22 cellular contexts compared by ENCODE assay signal in the genomic region with DNA sequence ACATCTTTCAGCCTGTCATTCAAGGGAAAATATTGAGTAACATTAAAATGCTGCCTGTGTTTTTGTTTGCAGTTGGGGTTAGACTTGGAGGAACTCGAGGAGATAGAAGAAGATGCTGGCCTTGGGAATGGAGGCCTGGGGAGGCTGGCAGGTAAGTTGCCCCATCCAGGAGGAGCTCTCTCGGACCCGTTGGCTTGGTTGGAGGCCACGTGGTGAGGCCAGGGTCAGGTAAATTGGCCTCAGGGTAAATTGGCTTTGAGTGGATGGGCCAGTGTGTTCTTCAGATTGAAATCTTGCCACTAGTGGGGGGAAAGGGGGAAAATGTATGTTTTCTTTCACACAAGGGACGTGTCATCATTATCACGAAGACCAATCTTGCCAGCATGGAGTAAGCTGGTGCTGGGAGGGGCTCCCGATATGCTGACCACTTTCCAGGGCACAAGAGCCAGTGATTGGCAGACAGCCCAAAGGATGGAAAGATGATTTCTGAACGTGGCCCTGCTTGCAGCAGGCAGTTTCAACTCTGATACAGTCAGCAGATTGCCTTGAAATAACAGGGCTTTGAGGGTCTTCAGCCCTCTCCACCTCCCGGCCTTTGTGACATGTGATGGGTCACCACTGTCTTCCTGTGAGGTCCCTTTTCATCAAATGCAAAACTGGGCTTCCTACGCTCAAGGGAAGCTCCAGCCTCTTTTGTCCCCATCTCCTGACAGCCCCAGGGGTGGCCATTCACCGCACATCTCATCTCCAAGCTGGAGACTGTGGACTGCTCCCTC. TPM values are rescaled to one million over a fixed set of nuclear protein-coding genes. Genes with fewer than 3 reads are reported as not detected.
DNase-seq lines count a peak whose midpoint lies in the region; ATAC-seq and TF ChIP-seq lines count a peak whose summit lies in the region.
"Had no signal": no experiment of that assay in that cellular context is flagged by ENCODE, and none has a peak within 500 bp of the region (broad histone marks: within the 10 kb centered on the region; RNA-seq: fewer than 3 reads in every experiment).

No MANE protein-coding gene starts in this region.

- no peak for TF ChIP-seq CTCF in activated B cell treated with CpG ODN at 0.5 μM for 24 hours (IDR thresholded peaks at IDR 0.05)
- no peak for TF ChIP-seq CTCF in right lobe of liver (IDR thresholded peaks at IDR 0.05)
- TF ChIP-seq CTCF in testis (IDR thresholded peaks at IDR 0.05) = no peak

- intact Hi-C loops in activated B cell treated with CpG ODN at 0.5 μM for 24 hours (cut with micrococcal nuclease) (no loop called here), right lobe of liver (cut with DNase I) (no loop called here), testis (cut with DNase I; ENCODE audit: low total_unique reads) (no loop called here)

- TF ChIP-seq POLR2A in right lobe of liver (IDR thresholded peaks at IDR 0.05) (no peak), testis (IDR thresholded peaks at IDR 0.05) (no peak)

- H3K4me3 ChIP-seq in right lobe of liver = no peak overlapping the region
- H3K4me3 ChIP-seq in testis = no peak overlapping the region
- H3K4me3 ChIP-seq: ascending aorta, BLaER1, heart right ventricle, uterus had no signal

- no peak overlapping the region for H3K4me3 Mint-ChIP-seq in activated T-cell treated with anti-CD3 and anti-CD28 coated beads, Interleukin-2, amount 50 U/mL, for 24 hours
- no peak overlapping the region for H3K4me3 Mint-ChIP-seq in activated T-cell treated with anti-CD3 and anti-CD28 coated beads, Interleukin-2, amount 50 U/mL, for 72 hours
- H3K4me3 Mint-ChIP-seq in activated B cell treated with CpG ODN at 0.5 μM for 24 hours = no peak overlapping the region
- H3K4me3 Mint-ChIP-seq: activated naive CD8-positive, alpha-beta T cell had no signal

- peak overlapping the region; percentile 53 for H3K27ac Mint-ChIP-seq in activated T-cell treated with anti-CD3 and anti-CD28 coated beads, Interleukin-2, amount 50 U/mL, for 24 hours
- H3K27ac Mint-ChIP-seq in activated T-cell treated with anti-CD3 and anti-CD28 coated beads, Interleukin-2, amount 50 U/mL, for 72 hours = no peak overlapping the region
- H3K27ac Mint-ChIP-seq in activated B cell treated with CpG ODN at 0.5 μM for 24 hours = no peak overlapping the region
- H3K27ac Mint-ChIP-seq: activated naive CD8-positive, alpha-beta T cell had no signal

- H3K9me3 ChIP-seq in right lobe of liver (no peaks in the 10 kb centered on the region), testis (no peaks in the 10 kb centered on the region)
- H3K9me3 ChIP-seq: ascending aorta, uterus had no signal

- POLR2A ChIA-PET in activated B cell treated with CpG ODN at 0.5 μM for 24 hours (lab: Charles Lee) = no interaction called here

- no peaks in the 10 kb centered on the region for H3K9me3 Mint-ChIP-seq in activated T-cell treated with anti-CD3 and anti-CD28 coated beads, Interleukin-2, amount 50 U/mL, for 24 hours
- H3K9me3 Mint-ChIP-seq in activated T-cell treated with anti-CD3 and anti-CD28 coated beads, Interleukin-2, amount 50 U/mL, for 72 hours = no peaks in the 10 kb centered on the region
- H3K9me3 Mint-ChIP-seq in activated B cell treated with CpG ODN at 0.5 μM for 24 hours = no peaks in the 10 kb centered on the region

- H3K36me3 ChIP-seq in right lobe of liver = peaks cover 0 to 5% (median 0%) of the 10 kb centered on the region in 4 donors
- H3K36me3 ChIP-seq in testis (ENCODE audit: low read depth, missing control alignments) = no peaks in the 10 kb centered on the region
- H3K36me3 ChIP-seq: uterus had no signal

- 100% methylated on average over 3 of the region's 11 CpGs for WGBS in right lobe of liver (ENCODE audit: insufficient coverage, low coverage, low lambda C conversion rate, missing lambda C conversion rate)
- WGBS in testis, 2 donors = 82 to 85% methylated on average over 11 of the region's 11 CpGs

- H3K27me3 ChIP-seq in right lobe of liver = no peaks in the 10 kb centered on the region
- H3K27me3 ChIP-seq in testis = no peaks in the 10 kb centered on the region
- H3K27me3 ChIP-seq: ascending aorta, BLaER1, heart right ventricle, uterus had no signal

- no peak for ATAC-seq in activated T-cell treated with anti-CD3 and anti-CD28 coated beads, Interleukin-2, amount 50 U/mL, for 72 hours (replicated peaks in 1 of 2)
- ATAC-seq in activated B cell treated with CpG ODN at 0.5 μM for 24 hours (ENCODE audit: low read depth) = no peak
- no peak for ATAC-seq in right lobe of liver
- no peak for ATAC-seq in GM18517 (IDR thresholded peaks at IDR 0.05; ENCODE audit: unreplicated experiment)
- ATAC-seq: heart right ventricle had no signal

- H3K27ac ChIP-seq in right lobe of liver (no peak overlapping the region), testis (no peak overlapping the region)
- H3K27ac ChIP-seq: ascending aorta, BLaER1, heart right ventricle, uterus had no signal

- peaks cover 7% of the 10 kb centered on the region for H3K4me1 Mint-ChIP-seq in activated T-cell treated with anti-CD3 and anti-CD28 coated beads, Interleukin-2, amount 50 U/mL, for 24 hours (ENCODE audit: low read depth)
- peaks cover 9% of the 10 kb centered on the region for H3K4me1 Mint-ChIP-seq in activated T-cell treated with anti-CD3 and anti-CD28 coated beads, Interleukin-2, amount 50 U/mL, for 72 hours (ENCODE audit: low read depth)
- no peaks in the 10 kb centered on the region for H3K4me1 Mint-ChIP-seq in activated B cell treated with CpG ODN at 0.5 μM for 24 hours

- no peaks in the 10 kb centered on the region for H3K4me1 ChIP-seq in right lobe of liver
- peaks cover 18% of the 10 kb centered on the region for H3K4me1 ChIP-seq in testis
- H3K4me1 ChIP-seq: ascending aorta, uterus had no signal

- H3K27me3 Mint-ChIP-seq in activated T-cell treated with anti-CD3 and anti-CD28 coated beads, Interleukin-2, amount 50 U/mL, for 24 hours = no peaks in the 10 kb centered on the region
- H3K27me3 Mint-ChIP-seq in activated T-cell treated with anti-CD3 and anti-CD28 coated beads, Interleukin-2, amount 50 U/mL, for 72 hours (ENCODE audit: low read depth) = no peaks in the 10 kb centered on the region
- no peaks in the 10 kb centered on the region for H3K27me3 Mint-ChIP-seq in activated B cell treated with CpG ODN at 0.5 μM for 24 hours
- H3K27me3 Mint-ChIP-seq: activated naive CD8-positive, alpha-beta T cell had no signal

- peaks cover 73% of the 10 kb centered on the region for H3K36me3 Mint-ChIP-seq in activated T-cell treated with anti-CD3 and anti-CD28 coated beads, Interleukin-2, amount 50 U/mL, for 24 hours (ENCODE audit: low read depth)
- peaks cover under 1 to 4% of the 10 kb centered on the region in 2 donors for H3K36me3 Mint-ChIP-seq in activated T-cell treated with anti-CD3 and anti-CD28 coated beads, Interleukin-2, amount 50 U/mL, for 72 hours (ENCODE audit: insufficient read depth in 2 of 2)
- H3K36me3 Mint-ChIP-seq in activated B cell treated with CpG ODN at 0.5 μM for 24 hours (ENCODE audit: low read depth) = peaks cover 45% of the 10 kb centered on the region

- CTCF ChIA-PET in activated B cell treated with CpG ODN at 0.5 μM for 24 hours (lab: Charles Lee) = interaction anchor here (0.6 kb wide), 1 partner anchor 17 kb away, joined by 3 read pairs; no protein-coding TSS in a partner anchor

- no peak for DNase-seq in activated T-cell treated with anti-CD3 and anti-CD28 coated beads, Interleukin-2, amount 50 U/mL, for 24 hours
- DNase-seq in activated T-cell treated with anti-CD3 and anti-CD28 coated beads, Interleukin-2, amount 50 U/mL, for 72 hours = no peak
- peak; percentile 4 for DNase-seq in activated B cell treated with CpG ODN at 0.5 μM for 24 hours
- DNase-seq in right lobe of liver = peak in 2 of 3 donors; percentile 21 to 37
- peak; percentile 11 for DNase-seq in testis
- no peak for DNase-seq in NCI-H2227 (lab: John Stamatoyannopoulos, UW; ENCODE audit: unreplicated experiment)
- no peak for DNase-seq in stimulated activated CD4-positive, alpha-beta T cell treated with anti-CD3 and anti-CD28 coated beads, Interleukin-4, amount 100 ng/mL, for 24 hours
- DNase-seq: activated CD8-positive, alpha-beta memory T cell treated with anti-CD3 and anti-CD28 coated beads for 24 hours; KG1; MV-4-11; NCI-H1694 treated with DMSO at 0.1 percent for 48 hours; NCI-H2171 treated with DMSO at 0.1 percent for 48 hours; NCI-H526; retina; stimulated activated CD4-positive, alpha-beta T cell treated with anti-CD3 and anti-CD28 coated beads, Interleukin-12 subunit alpha, Interleukin-12 subunit beta, amount 100 ng/mL, for 4 hours; T1000 had no signal

RNA-seq across cellular contexts. Expression of a gene that starts 21.4 kb away (rescaled TPM):
- 10 to 100 TPM; 43.7 to 48.3 TPM for total RNA-seq in activated T-cell treated with anti-CD3 and anti-CD28 coated beads, Interleukin-2, amount 50 U/mL, for 72 hours
- total RNA-seq in activated B cell treated with CpG ODN at 0.5 μM for 24 hours (21.5 and 23.5 TPM in 2 replicates), right lobe of liver (10 to 100 TPM in 3 of 6 experiments, 1 to 10 TPM in 3; 6.6 to 27.4 (median 13.2) TPM), testis (10 to 100 TPM; 91.5 TPM)
- 50.8 TPM for polyA plus RNA-seq in testis (ENCODE audit: insufficient read depth, low read depth, low replicate concordance)

Comparison
In these comparisons a context has a peak if more than half of its experiments do, and no peak if none do; other contexts are left out.
1. DNase-seq: peak in activated B cell treated with CpG ODN at 0.5 μM for 24 hours (single experiment), right lobe of liver (2 of 3) and testis (single experiment); none in activated T-cell treated with anti-CD3 and anti-CD28 coated beads, Interleukin-2, amount 50 U/mL, for 24 hours (single experiment), activated T-cell treated with anti-CD3 and anti-CD28 coated beads, Interleukin-2, amount 50 U/mL, for 72 hours (0 of 2), NCI-H2227 (single experiment) and stimulated activated CD4-positive, alpha-beta T cell treated with anti-CD3 and anti-CD28 coated beads, Interleukin-4, amount 100 ng/mL, for 24 hours (single experiment).